Comparison of ENCODE assay signal across 1 cellular context in genomic region chr19:6374179-6374709, GRCh38.
TF ChIP-seq lines count a peak whose summit lies in the region.

No MANE protein-coding gene starts in this region.

TF ChIP-seq in GM12878, 131 proteins besides CTCF, POLR2A, EP300 and RAD21:
- TF ChIP-seq SUZ12 (IDR thresholded peaks at IDR 0.05; ENCODE audit: unreplicated experiment) (no peak), ASH2L (IDR thresholded peaks at IDR 0.05; ENCODE audit: borderline replicate concordance, low read depth) (no peak), LARP7 (IDR thresholded peaks at IDR 0.05) (0 out of 2 replicates have a peak, but pooled peaks have one; percentile 11)
